1 cellular context compared by ENCODE assay signal in genomic region chr2:16199882-16200590, GRCh38.
TF ChIP-seq lines count a peak whose summit lies in the region.

No MANE protein-coding gene starts in this region.

TF ChIP-seq in H1, 55 proteins besides CTCF, POLR2A, EP300 and RAD21:
- TF ChIP-seq BACH1 (IDR thresholded peaks at IDR 0.05; ENCODE audit: low read length) (no peak), POLR2AphosphoS5 (IDR thresholded peaks at IDR 0.05; ENCODE audit: low read depth, low read length) (no peak), GTF2F1 (IDR thresholded peaks at IDR 0.05; ENCODE audit: borderline replicate concordance, low read depth, low read length) (no peak), JUND (IDR thresholded peaks at IDR 0.05; ENCODE audit: low read length) (no peak), SIN3A (conservative IDR thresholded peaks at IDR 0.05 in 1 of 2, IDR thresholded peaks at IDR 0.05 in 1 of 2; ENCODE audit: low read depth in 1 of 2, low read length in 2 of 2) (no peak), ZNF274 (IDR thresholded peaks at IDR 0.05; ENCODE audit: borderline replicate concordance, extremely low read depth, low read length) (no peak), KDM5A (IDR thresholded peaks at IDR 0.05; ENCODE audit: low read length) (no peak), HDAC2 (IDR thresholded peaks at IDR 0.05; ENCODE audit: borderline replicate concordance in 1 of 2, low read depth in 2 of 2, low read length in 2 of 2) (no peak), CBX8 (IDR thresholded peaks at IDR 0.05; ENCODE audit: borderline replicate concordance, low read depth, low read length) (no peak), NRF1 (IDR thresholded peaks at IDR 0.05; ENCODE audit: low read depth, low read length) (no peak), TAF7 (optimal IDR thresholded peaks at IDR 0.05; ENCODE audit: borderline replicate concordance, low read depth, low read length) (no peak), CBX5 (IDR thresholded peaks at IDR 0.05; ENCODE audit: low read depth, low read length) (no peak)
